In the genomic region with DNA sequence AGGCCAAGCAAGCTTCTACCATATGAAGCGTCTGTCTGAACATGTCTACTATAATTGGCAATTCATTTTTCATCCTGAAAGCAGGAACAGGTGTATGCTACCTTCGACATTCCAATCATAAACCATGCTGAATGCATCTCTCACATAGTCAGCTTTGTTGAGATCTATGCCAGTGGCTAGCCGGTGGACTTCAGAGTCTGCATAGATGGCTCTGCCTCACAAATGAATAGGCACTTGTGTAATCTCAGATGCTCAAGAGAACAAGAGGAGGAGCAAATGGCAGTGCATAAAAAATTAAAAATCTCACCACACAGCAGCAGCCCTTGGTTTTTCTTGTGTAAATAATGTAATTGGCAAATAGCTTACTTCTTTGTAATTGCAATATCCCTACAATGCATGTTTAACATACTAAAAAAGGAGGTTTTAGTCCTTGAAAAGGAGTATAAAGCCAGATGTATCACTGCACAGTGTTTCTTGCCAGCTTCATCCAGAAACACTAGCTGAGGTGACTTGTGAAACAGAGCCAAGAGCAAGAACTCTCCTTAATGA, we compare ENCODE assay signal across 16 cellular contexts.
"Had no signal": no experiment of that assay in that cellular context is flagged by ENCODE, and none has a peak within 500 bp of the region (broad histone marks: within the 10 kb centered on the region; RNA-seq: fewer than 3 reads in every experiment).

No MANE protein-coding gene starts in this region.

- H3K4me1 ChIP-seq: psoas muscle, testis, upper lobe of right lung had no signal

- H3K27ac Mint-ChIP-seq: activated CD8-positive, alpha-beta T cell treated with anti-CD3 and anti-CD28 coated beads, Interleukin-2, amount 10 ng/mL, durations not matched to agents 7 days and 5 days; activated naive CD4-positive, alpha-beta T cell treated with anti-CD3 and anti-CD28 coated beads for 36 hours; effector memory CD8-positive, alpha-beta T cell; memory B cell had no signal

- H3K27ac ChIP-seq: epithelial cell of prostate, psoas muscle, testis, upper lobe of right lung, WERI-Rb-1 had no signal

- H3K4me3 ChIP-seq: psoas muscle, testis, upper lobe of right lung had no signal

- H3K36me3 ChIP-seq: upper lobe of right lung, WERI-Rb-1 had no signal

- H3K27me3 ChIP-seq: testis, upper lobe of right lung had no signal

- H3K27me3 Mint-ChIP-seq: central memory CD8-positive, alpha-beta T cell; effector memory CD8-positive, alpha-beta T cell; memory B cell; natural killer cell treated with Interleukin-12 subunit alpha and Interleukin-12 subunit beta and Interleukin-15 and Interleukin-18, amount 100 ng/mL, for 72 hours had no signal

- H3K9me3 Mint-ChIP-seq: activated naive CD4-positive, alpha-beta T cell treated with anti-CD3 and anti-CD28 coated beads for 36 hours; central memory CD8-positive, alpha-beta T cell; effector memory CD8-positive, alpha-beta T cell; memory B cell; natural killer cell treated with Interleukin-12 subunit alpha and Interleukin-12 subunit beta and Interleukin-15 and Interleukin-18, amount 100 ng/mL, for 72 hours had no signal

- DNase-seq: activated CD4-positive, alpha-beta T cell treated with anti-CD3 and anti-CD28 coated beads for 4 hours; activated naive CD4-positive, alpha-beta T cell treated with anti-CD3 and anti-CD28 coated beads for 36 hours; effector memory CD8-positive, alpha-beta T cell; glutamatergic neuron; psoas muscle; stimulated activated naive CD4-positive, alpha-beta T cell; testis; upper lobe of right lung; WERI-Rb-1 had no signal

- H3K4me3 Mint-ChIP-seq: activated CD8-positive, alpha-beta T cell treated with anti-CD3 and anti-CD28 coated beads, Interleukin-2, amount 10 ng/mL, durations not matched to agents 7 days and 5 days; activated naive CD4-positive, alpha-beta T cell treated with anti-CD3 and anti-CD28 coated beads for 36 hours; central memory CD8-positive, alpha-beta T cell; effector memory CD8-positive, alpha-beta T cell; memory B cell; natural killer cell treated with Interleukin-12 subunit alpha and Interleukin-12 subunit beta and Interleukin-15 and Interleukin-18, amount 100 ng/mL, for 72 hours had no signal

- ATAC-seq: activated CD8-positive, alpha-beta T cell treated with anti-CD3 and anti-CD28 coated beads, Interleukin-2, amount 10 ng/mL, durations not matched to agents 7 days and 5 days; effector memory CD8-positive, alpha-beta T cell; left lobe of liver; natural killer cell treated with Interleukin-12 subunit alpha and Interleukin-12 subunit beta and Interleukin-15 and Interleukin-18, amount 100 ng/mL, for 72 hours; psoas muscle; sciatic nerve; upper lobe of right lung had no signal
